Comparison of ENCODE assay signal across 15 cellular contexts in genomic region chr1:217911908-217912307, GRCh38.
DNase-seq lines count a peak whose midpoint lies in the region; ATAC-seq, FAIRE-seq and TF ChIP-seq lines count a peak whose summit lies in the region.
"Had no signal": no experiment of that assay in that cellular context is flagged by ENCODE, and none has a peak within 500 bp of the region (broad histone marks: within the 10 kb centered on the region; RNA-seq: fewer than 3 reads in every experiment).

No MANE protein-coding gene starts in this region.

- ATAC-seq in GM18511 (IDR thresholded peaks at IDR 0.05; ENCODE audit: unreplicated experiment), result no peak
- ATAC-seq: foreskin keratinocyte; left cardiac atrium; natural killer cell treated with Interleukin-12 subunit alpha and Interleukin-12 subunit beta and Interleukin-15 and Interleukin-18, amount 100 ng/mL, for 72 hours had no signal

- peak; percentile 30 for TF ChIP-seq CTCF in kidney epithelial cell (IDR thresholded peaks at IDR 0.05; ENCODE audit: insufficient read depth, low read length, poor library complexity, severe bottlenecking)

- no peak overlapping the region for H3K9ac ChIP-seq in SK-N-MC (ENCODE audit: insufficient read length)

- H3K9me3 ChIP-seq in SK-N-MC (ENCODE audit: low read depth, low read length) (no peaks in the 10 kb centered on the region), small intestine (ENCODE audit: control insufficient read depth, low read depth) (no peaks in the 10 kb centered on the region)
- H3K9me3 ChIP-seq: thoracic aorta had no signal

- H3K36me3 ChIP-seq in SK-N-MC (ENCODE audit: insufficient read depth, low read length), result no peaks in the 10 kb centered on the region
- H3K36me3 ChIP-seq in kidney epithelial cell (ENCODE audit: control insufficient read depth, insufficient read depth, low read length), result no peaks in the 10 kb centered on the region
- H3K36me3 ChIP-seq in small intestine (ENCODE audit: control insufficient read depth in 2 of 2, insufficient read depth in 2 of 2, low read length in 2 of 2), result no peaks in the 10 kb centered on the region
- H3K36me3 ChIP-seq: thoracic aorta had no signal

- H3K4me1 ChIP-seq in small intestine (ENCODE audit: control insufficient read depth in 2 of 2, insufficient read depth in 1 of 2, low read depth in 1 of 2, low read length in 1 of 2), result no peaks in the 10 kb centered on the region
- H3K4me1 ChIP-seq: foreskin keratinocyte had no signal

- H3K4me3 ChIP-seq in SK-N-MC, result no peak overlapping the region
- no peak overlapping the region for H3K4me3 ChIP-seq in kidney epithelial cell (ENCODE audit: low read depth, low read length)
- H3K4me3 ChIP-seq in small intestine (ENCODE audit: low read depth in 1 of 2, low read length in 2 of 2), result no peak overlapping the region
- H3K4me3 ChIP-seq: thoracic aorta had no signal

- peak; percentile 6 for DNase-seq in NCI-H1436 (lab: John Stamatoyannopoulos, UW)
- no peak for DNase-seq in NCI-H1436 treated with DMSO at 0.1 percent for 48 hours (lab: John Stamatoyannopoulos, UW)
- DNase-seq in HTR-8/SVneo (ENCODE audit: insufficient read length, low spot score), result peak; percentile 26
- peak; percentile 5 for DNase-seq in SK-N-MC (ENCODE audit: low read depth, low spot score)
- DNase-seq in kidney epithelial cell (ENCODE audit: low read depth), result no peak
- no peak for DNase-seq in small intestine
- no peak for DNase-seq in NK-92 (lab: John Stamatoyannopoulos, UW; ENCODE audit: unreplicated experiment)
- DNase-seq: activated CD8-positive, alpha-beta memory T cell treated with anti-CD3 and anti-CD28 coated beads, Interleukin-2, amount 50 U/mL, for 4 hours; foreskin keratinocyte; left cardiac atrium; NCI-H1092 treated with DMSO at 0.1 percent for 48 hours; T-helper 9 cell had no signal

- no peaks in the 10 kb centered on the region for H3K27me3 ChIP-seq in kidney epithelial cell (ENCODE audit: control insufficient read depth, insufficient read depth, low read length)
- H3K27me3 ChIP-seq in small intestine (ENCODE audit: control insufficient read depth in 2 of 2, insufficient read depth in 2 of 2, low read length in 2 of 2), result no peaks in the 10 kb centered on the region
- H3K27me3 ChIP-seq: foreskin keratinocyte had no signal

- 81 to 90% (median 88%) methylated on average over 8 of the region's 8 CpGs for WGBS in small intestine, 3 donors

- H3K27ac ChIP-seq in SK-N-MC (no peak overlapping the region), small intestine (ENCODE audit: low read depth in 1 of 2, low read length in 1 of 2) (no peak overlapping the region)
- H3K27ac ChIP-seq: foreskin keratinocyte, thoracic aorta had no signal

- FAIRE-seq in HTR-8/SVneo (lab: Jason Lieb, UNC) (no peak), small intestine (lab: Jason Lieb, UNC) (no peak)

Comparison
In these comparisons a context has a peak if more than half of its experiments do, and no peak if none do; other contexts are left out.
1. DNase-seq: peak in NCI-H1436 (single experiment), HTR-8/SVneo (single experiment) and SK-N-MC (single experiment); none in NCI-H1436 treated with DMSO at 0.1 percent for 48 hours (single experiment), kidney epithelial cell (single experiment), small intestine (single experiment) and NK-92 (single experiment).